ENCODE assay signal across 9 cellular contexts in the genomic region with DNA sequence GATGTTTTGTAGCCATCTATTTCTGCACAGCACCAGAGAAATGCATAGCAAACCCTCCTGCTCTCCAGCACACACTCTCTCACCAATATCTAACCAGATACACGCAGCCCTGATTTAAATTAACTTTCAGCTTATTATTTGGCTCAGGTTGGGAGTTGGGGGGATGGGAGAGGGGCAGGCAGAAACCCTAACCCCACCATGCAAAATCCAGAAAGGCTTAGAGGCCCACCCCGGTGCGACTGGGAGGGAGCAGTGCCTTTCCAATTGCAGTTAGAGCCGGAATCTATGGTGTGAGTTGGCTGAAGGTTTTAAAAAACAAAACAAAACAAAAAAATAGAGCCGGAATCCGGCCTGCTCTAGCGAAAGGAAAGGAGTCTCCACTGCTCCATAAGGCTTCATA. TPM values are rescaled to one million over a fixed set of nuclear protein-coding genes. Genes with fewer than 3 reads are reported as not detected.
DNase-seq lines count a peak whose midpoint lies in the region; ATAC-seq, FAIRE-seq and TF ChIP-seq lines count a peak whose summit lies in the region.
"Had no signal": no experiment of that assay in that cellular context is flagged by ENCODE, and none has a peak within 500 bp of the region (broad histone marks: within the 10 kb centered on the region; RNA-seq: fewer than 3 reads in every experiment).

No MANE protein-coding gene starts in this region.

- H3K9me3 ChIP-seq in left ventricle myocardium inferior (replicated peaks) = no peaks in the 10 kb centered on the region
- peaks cover 3% of the 10 kb centered on the region; the same call in 1 of the 2 replicates for H3K9me3 ChIP-seq in SJSA1 (replicated peaks)

- no peaks in the 10 kb centered on the region for H3K9me3 Mint-ChIP-seq in stimulated activated naive B cell treated with anti-CD40 and anti-IgM and Interleukin-4, amounts not matched to agents 10 μg/mL and 1 μg/mL and 100 μg/mL, for 72 hours
- H3K9me3 Mint-ChIP-seq: activated naive CD4-positive, alpha-beta T cell treated with anti-CD3 and anti-CD28 coated beads, Interleukin-2, amount 50 U/mL, for 72 hours had no signal

- H3K27ac ChIP-seq in left ventricle myocardium inferior (replicated peaks) = no peak overlapping the region
- H3K27ac ChIP-seq in SJSA1 = no peak overlapping the region

- peaks cover 100% of the 10 kb centered on the region for H3K27me3 ChIP-seq in left ventricle myocardium inferior (ENCODE audit: low read depth)
- H3K27me3 ChIP-seq in SJSA1 (replicated peaks) = no peaks in the 10 kb centered on the region

- peak overlapping the region; percentile 59 for H3K27ac Mint-ChIP-seq in stimulated activated naive B cell treated with anti-CD40 and anti-IgM and Interleukin-4, amounts not matched to agents 10 μg/mL and 1 μg/mL and 100 μg/mL, for 72 hours
- H3K27ac Mint-ChIP-seq: activated naive CD4-positive, alpha-beta T cell treated with anti-CD3 and anti-CD28 coated beads, Interleukin-2, amount 50 U/mL, for 72 hours had no signal

- peaks cover 43% of the 10 kb centered on the region for H3K4me1 ChIP-seq in left ventricle myocardium inferior
- peaks cover 43% of the 10 kb centered on the region for H3K4me1 ChIP-seq in SJSA1 (replicated peaks)

- H3K27me3 Mint-ChIP-seq in stimulated activated naive B cell treated with anti-CD40 and anti-IgM and Interleukin-4, amounts not matched to agents 10 μg/mL and 1 μg/mL and 100 μg/mL, for 72 hours = peaks cover 52 to 57% of the 10 kb centered on the region in 2 donors

- intact Hi-C loops in left ventricle myocardium inferior (cut with micrococcal nuclease) (no loop called here), left cardiac atrium (cut with DNase I) (no loop called here)

- DNase-seq in left ventricle myocardium inferior (no peak), left cardiac atrium (no peak), SJSA1 (ENCODE audit: low read depth in 1 of 2, low spot score in 2 of 2) (peak in 1 of 2 experiments; percentile 44), fibroblast of villous mesenchyme (ENCODE audit: low read depth) (no peak), NOMO-1 treated with DMSO at 0.1 percent for 48 hours (lab: John Stamatoyannopoulos, UW; ENCODE audit: unreplicated experiment) (no peak), RCC 7860 (ENCODE audit: low spot score) (no peak)
- no peak for DNase-seq in stimulated activated naive B cell treated with anti-CD40 and anti-IgM and Interleukin-4, amounts not matched to agents 10 μg/mL and 1 μg/mL and 100 μg/mL, for 72 hours

- TF ChIP-seq CTCF in left ventricle myocardium inferior (IDR thresholded peaks at IDR 0.05; ENCODE audit: borderline replicate concordance) (no peak), fibroblast of villous mesenchyme (IDR thresholded peaks at IDR 0.05; ENCODE audit: insufficient read depth, low read depth, low read length) (no peak)

- H3K4me1 Mint-ChIP-seq in stimulated activated naive B cell treated with anti-CD40 and anti-IgM and Interleukin-4, amounts not matched to agents 10 μg/mL and 1 μg/mL and 100 μg/mL, for 72 hours = peaks cover 25 to 46% of the 10 kb centered on the region in 2 donors

- peak overlapping the region; percentile 83 to 87 for H3K4me3 Mint-ChIP-seq in stimulated activated naive B cell treated with anti-CD40 and anti-IgM and Interleukin-4, amounts not matched to agents 10 μg/mL and 1 μg/mL and 100 μg/mL, for 72 hours

- H3K4me3 ChIP-seq in left ventricle myocardium inferior (peak overlapping the region; percentile 58), SJSA1 (peak overlapping the region; percentile 78), fibroblast of villous mesenchyme (ENCODE audit: low read depth, low read length) (peak overlapping the region; percentile 81)

- peaks cover 0 to 2% of the 10 kb centered on the region in 2 donors for H3K36me3 Mint-ChIP-seq in stimulated activated naive B cell treated with anti-CD40 and anti-IgM and Interleukin-4, amounts not matched to agents 10 μg/mL and 1 μg/mL and 100 μg/mL, for 72 hours

- ATAC-seq in left cardiac atrium (no peak), HG02571 (IDR thresholded peaks at IDR 0.05; ENCODE audit: unreplicated experiment) (no peak)
- no peak for ATAC-seq in stimulated activated naive B cell treated with anti-CD40 and anti-IgM and Interleukin-4, amounts not matched to agents 10 μg/mL and 1 μg/mL and 100 μg/mL, for 72 hours (replicated peaks)
- ATAC-seq: activated naive CD4-positive, alpha-beta T cell treated with anti-CD3 and anti-CD28 coated beads, Interleukin-2, amount 50 U/mL, for 72 hours had no signal

- FAIRE-seq in RCC 7860 (lab: Jason Lieb, UNC) = no peak

- H3K36me3 ChIP-seq in left ventricle myocardium inferior (no peaks in the 10 kb centered on the region), SJSA1 (peaks cover 30% of the 10 kb centered on the region)

RNA-seq across cellular contexts. Expression of a gene that starts 3.0 kb away (rescaled TPM):
- 0.38 TPM for total RNA-seq in left ventricle myocardium inferior
- total RNA-seq in left cardiac atrium = under 1 TPM; 0.15 to 0.60 TPM
- 189 and 220 TPM in 2 replicates for total RNA-seq in SJSA1 (2014; rRNA removed; shearing (Covaris generic))
- total RNA-seq in fibroblast of villous mesenchyme = 9.1 and 12.2 TPM in 2 replicates

Comparison
In these comparisons a context has a peak if more than half of its experiments do, and no peak if none do; other contexts are left out.
1. RNA of a gene that starts 3.0 kb away (total RNA-seq): 189 to 220 TPM in SJSA1; 9.1 to 12.2 TPM in fibroblast of villous mesenchyme, 0.15 to 0.60 TPM in left cardiac atrium and 0.38 TPM in left ventricle myocardium inferior (single experiment); every median in the first group is over 10 times any median in the second.
2. Peak in every context shown above with its lines, with median percentiles within 50 percentile points of each other: H3K4me3 ChIP-seq.